ENCODE assay signal across 8 cellular contexts in the genomic region with DNA sequence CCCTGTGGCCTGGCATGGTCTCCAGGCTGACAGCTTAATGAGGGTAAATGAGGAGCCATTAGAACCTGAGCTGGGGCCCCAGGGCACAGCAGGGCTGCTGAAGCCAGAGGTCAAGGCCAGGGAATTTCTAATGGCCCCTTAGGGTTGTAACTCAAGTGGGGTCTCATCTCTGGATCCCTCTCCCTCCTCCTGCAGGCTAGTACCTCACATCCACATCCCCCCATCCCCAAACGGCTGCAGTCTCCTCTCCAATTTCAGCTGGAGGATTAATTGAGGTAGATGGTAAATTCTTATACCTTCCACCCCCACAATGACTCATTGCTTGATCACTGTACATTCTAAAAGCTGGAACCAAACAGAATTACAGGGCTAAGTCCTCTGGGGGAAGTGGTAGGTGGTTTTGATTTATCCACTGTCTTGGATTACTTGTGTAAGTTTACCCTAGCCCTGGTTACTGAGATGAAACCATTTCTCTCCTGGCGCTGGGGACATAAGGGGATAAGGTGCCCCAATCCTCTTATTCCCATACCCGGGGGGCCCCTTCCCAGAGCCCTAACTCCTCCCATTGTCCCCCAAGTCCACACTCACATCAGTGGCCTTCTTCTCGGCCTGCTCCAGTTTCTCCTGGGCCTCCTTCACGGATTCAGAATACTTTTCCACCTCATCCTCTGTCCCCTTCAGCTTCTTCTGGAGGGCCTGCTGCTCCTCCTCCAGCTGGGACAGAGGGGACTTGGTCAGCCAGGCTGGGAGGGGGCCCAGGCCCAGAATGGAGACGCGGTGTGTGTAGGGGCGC. TPM values are rescaled to one million over a fixed set of nuclear protein-coding genes. Genes with fewer than 3 reads are reported as not detected.
DNase-seq lines count a peak whose midpoint lies in the region; ATAC-seq and TF ChIP-seq lines count a peak whose summit lies in the region.

No MANE protein-coding gene starts in this region.

- H3K4me3 ChIP-seq in right cardiac atrium (ENCODE audit: low read length) (peak overlapping the region; percentile 70), skin epidermis (peak overlapping the region; percentile 52 to 77 (median 60))

- peak; percentile 64 for DNase-seq in activated CD8-positive, alpha-beta memory T cell treated with anti-CD3 and anti-CD28 coated beads for 24 hours
- no peak for DNase-seq in activated CD8-positive, alpha-beta memory T cell treated with anti-CD3 and anti-CD28 coated beads, Interleukin-2, amount 50 U/mL, for 4 hours
- DNase-seq in activated B cell treated with CpG ODN at 0.5 μM for 24 hours (no peak), right cardiac atrium (peak in 1 of 3 donors; percentile 44), NK-92 (lab: John Stamatoyannopoulos, UW; ENCODE audit: unreplicated experiment) (no peak), NCI-H128 (lab: John Stamatoyannopoulos, UW; ENCODE audit: unreplicated experiment) (no peak)

- no peaks in the 10 kb centered on the region for H3K27me3 ChIP-seq in right cardiac atrium (ENCODE audit: control insufficient read depth, insufficient read depth)

- H3K36me3 Mint-ChIP-seq in activated B cell treated with CpG ODN at 0.5 μM for 24 hours (ENCODE audit: low read depth): peaks cover 2% of the 10 kb centered on the region

- no peaks in the 10 kb centered on the region for H3K27me3 Mint-ChIP-seq in activated B cell treated with CpG ODN at 0.5 μM for 24 hours

- H3K9me3 ChIP-seq in right cardiac atrium (ENCODE audit: control insufficient read depth, low read length): no peaks in the 10 kb centered on the region

- no peak for ATAC-seq in activated B cell treated with CpG ODN at 0.5 μM for 24 hours (ENCODE audit: low read depth)
- ATAC-seq in right cardiac atrium: no peak
- no peak for ATAC-seq in HG03378 (IDR thresholded peaks at IDR 0.05; ENCODE audit: unreplicated experiment)

- 44% methylated on average over 8 of the region's 8 CpGs for WGBS in right cardiac atrium

- H3K4me1 Mint-ChIP-seq in activated B cell treated with CpG ODN at 0.5 μM for 24 hours: peaks cover 12% of the 10 kb centered on the region

- H3K4me3 Mint-ChIP-seq in activated B cell treated with CpG ODN at 0.5 μM for 24 hours: peak overlapping the region; percentile 67

- CTCF ChIA-PET in activated B cell treated with CpG ODN at 0.5 μM for 24 hours (lab: Charles Lee): interaction anchor here (1.2 to 3.6 kb wide), 2 partner anchors 7 to 30 kb away, joined by 4 to 23 read pairs; a partner anchor contains a TSS

- H3K9me3 Mint-ChIP-seq in activated B cell treated with CpG ODN at 0.5 μM for 24 hours: no peaks in the 10 kb centered on the region

- H3K27ac ChIP-seq in right cardiac atrium (ENCODE audit: low read length): peak overlapping the region; percentile 77
- peak overlapping the region in 19 of 21 experiments; percentile 28 to 96 (median 87) for H3K27ac ChIP-seq in skin epidermis

- no peak overlapping the region for H3K27ac Mint-ChIP-seq in activated B cell treated with CpG ODN at 0.5 μM for 24 hours

- peaks cover 2% of the 10 kb centered on the region for H3K4me1 ChIP-seq in right cardiac atrium (ENCODE audit: control insufficient read depth, insufficient read depth, low read length)

- intact Hi-C loops in activated B cell treated with CpG ODN at 0.5 μM for 24 hours (cut with micrococcal nuclease): no loop called here
- intact Hi-C loops in right cardiac atrium (cut with DNase I): no loop called here

- TF ChIP-seq CTCF in activated B cell treated with CpG ODN at 0.5 μM for 24 hours (IDR thresholded peaks at IDR 0.05): no peak

- POLR2A ChIA-PET in activated B cell treated with CpG ODN at 0.5 μM for 24 hours (lab: Charles Lee): interaction anchor here (1.0 to 1.8 kb wide), 3 partner anchors 8 to 73 kb away, joined by 3 to 4 read pairs (median 3); no protein-coding TSS in a partner anchor

RNA-seq across cellular contexts. Expression of a gene that starts 1.0 kb away (rescaled TPM):
- total RNA-seq in activated B cell treated with CpG ODN at 0.5 μM for 24 hours (1.9 and 2.0 TPM in 2 replicates), right cardiac atrium (100 to 1,000 TPM; 573 to 840 (median 738) TPM)
- 2,123 TPM for polyA plus RNA-seq in right cardiac atrium

RNA-seq across cellular contexts. Expression of a gene that starts 15.0 kb away (rescaled TPM):
- total RNA-seq in activated B cell treated with CpG ODN at 0.5 μM for 24 hours: 0.86 TPM in 1 of 2 replicates, not detected in the other
- 1 to 10 TPM in 3 of 4 donors, not detected in 1; 1.0 to 1.2 (median 1.1) TPM for total RNA-seq in right cardiac atrium
- polyA plus RNA-seq in right cardiac atrium: 1.4 TPM

RNA-seq across cellular contexts. Expression of a gene that starts 23.8 kb away (rescaled TPM):
- 0.59 and 0.89 TPM in 2 replicates for total RNA-seq in activated B cell treated with CpG ODN at 0.5 μM for 24 hours
- under 1 TPM in 3 of 4 donors, not detected in 1; 0.29 to 0.50 (median 0.34) TPM for total RNA-seq in right cardiac atrium
- 0.52 TPM for polyA plus RNA-seq in right cardiac atrium

RNA-seq across cellular contexts. Expression of a gene that starts 30.7 kb away (rescaled TPM):
- total RNA-seq in activated B cell treated with CpG ODN at 0.5 μM for 24 hours (32.5 and 34.5 TPM in 2 replicates), right cardiac atrium (10 to 100 TPM; 54.7 to 61.6 (median 60.1) TPM)
- polyA plus RNA-seq in right cardiac atrium: 75.0 TPM

RNA-seq across cellular contexts. Expression of a gene that starts 30.9 kb away (rescaled TPM):
- total RNA-seq in activated B cell treated with CpG ODN at 0.5 μM for 24 hours: 8,247 and 9,516 TPM in 2 replicates
- over 10,000 TPM; 19,654 to 22,919 (median 21,195) TPM for total RNA-seq in right cardiac atrium
- 218 TPM for polyA plus RNA-seq in right cardiac atrium

Comparison
In these comparisons a context has a peak if more than half of its experiments do, and no peak if none do; other contexts are left out.
1. RNA of a gene that starts 1.0 kb away (total RNA-seq): 573 to 840 TPM in right cardiac atrium; 1.9 to 2.0 TPM in activated B cell treated with CpG ODN at 0.5 μM for 24 hours; every median in the first group is over 100 times any median in the second.